Comparison of ENCODE assay signal across 17 cellular contexts in genomic region chr3:29773481-29773880, GRCh38.
DNase-seq lines count a peak whose midpoint lies in the region; FAIRE-seq and TF ChIP-seq lines count a peak whose summit lies in the region.
"Had no signal": no experiment of that assay in that cellular context is flagged by ENCODE, and none has a peak within 500 bp of the region (broad histone marks: within the 10 kb centered on the region; RNA-seq: fewer than 3 reads in every experiment).

No MANE protein-coding gene starts in this region.

- H3K23ac ChIP-seq in H1 (ENCODE audit: insufficient read length) (no peak overlapping the region), trophoblast cell (ENCODE audit: low read length) (no peak overlapping the region)

- no peaks in the 10 kb centered on the region for H3K79me2 ChIP-seq in H1 (ENCODE audit: control insufficient read depth in 1 of 2, insufficient read depth in 2 of 2, low read length in 2 of 2)
- no peaks in the 10 kb centered on the region for H3K79me2 ChIP-seq in trophoblast cell (ENCODE audit: control insufficient read depth, insufficient read depth, low read length, poor library complexity)

- H4K91ac ChIP-seq in H1 (replicated peaks; ENCODE audit: insufficient read length, low read length) (peak overlapping the region; percentile 10), trophoblast cell (ENCODE audit: low read depth, low read length) (no peak overlapping the region)

- H3K4me2 ChIP-seq in H1 (ENCODE audit: insufficient read depth in 1 of 2, low read depth in 2 of 2, low read length in 2 of 2) = no peak overlapping the region
- no peak overlapping the region for H3K4me2 ChIP-seq in trophoblast cell (ENCODE audit: low read length)
- H3K4me2 ChIP-seq: A549 had no signal

- no peak for FAIRE-seq in H1 (lab: Jason Lieb, UNC)
- FAIRE-seq: A549, GM19239, H54 had no signal

- DNase-seq in HEK293T (ENCODE audit: extremely low spot score) (no peak), NCI-H69 (lab: John Stamatoyannopoulos, UW) (peak; percentile 4), H1 (ENCODE audit: low read depth in 1 of 2, low spot score in 2 of 2) (no peak), trophoblast cell (peak; percentile 16 to 22), anterior cingulate cortex (lab: John Stamatoyannopoulos, UW) (no peak), NCI-H128 (lab: John Stamatoyannopoulos, UW; ENCODE audit: unreplicated experiment) (no peak)
- DNase-seq in stimulated activated CD4-positive, alpha-beta T cell treated with anti-CD3 and anti-CD28 coated beads, Interleukin-2, amount 100 ng/mL, for 48 hours = no peak
- DNase-seq: BE2C; CD4-positive, alpha-beta memory T cell; DMS153; DMS79 treated with DMSO at 0.1 percent for 48 hours; EL; GF-D8 had no signal

- H3K4me1 ChIP-seq in H1 (replicated peaks in 1 of 4; ENCODE audit: control insufficient read depth in 3 of 4, insufficient read depth in 4 of 4, low read length in 3 of 4) (peaks cover 0 to 5% (median 2%) of the 10 kb centered on the region in 4 experiments; a peak in 2 of 7 replicates), trophoblast cell (ENCODE audit: control insufficient read depth in 1 of 2, insufficient read depth in 2 of 2, low read length in 2 of 2) (no peaks in the 10 kb centered on the region)
- H3K4me1 ChIP-seq: A549, BE2C had no signal

- no peak overlapping the region for H3K27ac ChIP-seq in H1 (ENCODE audit: low read depth, low read length)
- H3K27ac ChIP-seq in trophoblast cell (ENCODE audit: low read depth, low read length) = no peak overlapping the region
- H3K27ac ChIP-seq: A549, C4-2B had no signal

- H2AFZ ChIP-seq in H1 (ENCODE audit: low read length) = no peak overlapping the region
- H2AFZ ChIP-seq in trophoblast cell (ENCODE audit: insufficient read depth, low read length, poor library complexity) = no peak overlapping the region

- no peak overlapping the region for H3K14ac ChIP-seq in H1 (ENCODE audit: insufficient read length)
- H3K14ac ChIP-seq in trophoblast cell (ENCODE audit: low read length) = no peak overlapping the region

- TF ChIP-seq RAD21 in H1 (IDR thresholded peaks at IDR 0.05 in 1 of 2, conservative IDR thresholded peaks at IDR 0.05 in 1 of 2; ENCODE audit: low read depth in 2 of 2, low read length in 2 of 2) = no peak

- no peak overlapping the region for H2BK20ac ChIP-seq in H1 (ENCODE audit: low read length)

- WGBS in H1 (ENCODE audit: extremely low coverage in 1 of 2, insufficient coverage in 1 of 2, insufficient read length in 1 of 2, insufficient replicate concordance in 2 of 2, low coverage in 1 of 2, low lambda C conversion rate in 2 of 2, missing lambda C conversion rate in 1 of 2), 2 experiments = 92% methylated on average over 4 of the region's 4 CpGs; no CpG with 5 or more reads in 1 of the 2 experiments
- no CpG with 5 or more reads among the region's 4 CpGs for WGBS in trophoblast cell (ENCODE audit: extremely low coverage, insufficient coverage, insufficient read length)

- H4K5ac ChIP-seq in H1 (ENCODE audit: insufficient read length, low read depth, low read length) = no peak overlapping the region

- H2BK12ac ChIP-seq in H1 (ENCODE audit: low read depth, low read length) = no peak overlapping the region
- no peak overlapping the region for H2BK12ac ChIP-seq in trophoblast cell (ENCODE audit: low read length)

- H3K9me3 ChIP-seq in H1 (ENCODE audit: insufficient read depth in 2 of 2, low read depth in 1 of 2, low read length in 1 of 2) (no peaks in the 10 kb centered on the region), trophoblast cell (ENCODE audit: insufficient read depth, low read depth, low read length) (no peaks in the 10 kb centered on the region)
- H3K9me3 ChIP-seq: A549, BE2C had no signal

- CTCF ChIA-PET in HEK293T (lab: Yijun Ruan, JAX) (no interaction called here), H1 (lab: Charles Lee; ENCODE audit: partially characterized antibody) (interaction anchor here (1.3 to 1.8 kb wide), 2 partner anchors 105 to 238 kb away, joined by 3 read pairs; no protein-coding TSS in a partner anchor)

- H3K23me2 ChIP-seq in H1 (ENCODE audit: low read depth, low read length) = no peaks in the 10 kb centered on the region

- H3K27me3 ChIP-seq in H1 (replicated peaks in 1 of 4; ENCODE audit: control insufficient read depth in 3 of 4, extremely low read depth in 1 of 4, insufficient read depth in 3 of 4, low read length in 3 of 4) = no peaks in the 10 kb centered on the region
- H3K27me3 ChIP-seq in trophoblast cell (ENCODE audit: insufficient read depth, low read length) = no peaks in the 10 kb centered on the region
- H3K27me3 ChIP-seq: BE2C had no signal

- no peak overlapping the region for H4K12ac ChIP-seq in trophoblast cell (ENCODE audit: low read depth, low read length)

- H2BK120ac ChIP-seq in H1 (replicated peaks; ENCODE audit: low read depth, low read length) = no peak overlapping the region
- no peak overlapping the region for H2BK120ac ChIP-seq in trophoblast cell (ENCODE audit: insufficient read depth, low read length, poor library complexity)

- TF ChIP-seq CTCF in H1 (IDR thresholded peaks at IDR 0.05; ENCODE audit: control extremely low read depth in 1 of 3, insufficient read depth in 1 of 3, low read depth in 1 of 3, low read length in 3 of 3) = no peak

- no peaks in the 10 kb centered on the region for H3K36me3 ChIP-seq in H1 (ENCODE audit: control insufficient read depth in 2 of 4, insufficient read depth in 4 of 4, low read length in 3 of 4)
- no peaks in the 10 kb centered on the region for H3K36me3 ChIP-seq in trophoblast cell (ENCODE audit: control insufficient read depth in 1 of 2, insufficient read depth in 2 of 2, low read length in 2 of 2)
- H3K36me3 ChIP-seq: BE2C had no signal

- H3K56ac ChIP-seq in H1 (replicated peaks; ENCODE audit: insufficient read length, low read depth, low read length) = no peak overlapping the region

- H3K18ac ChIP-seq in H1 (ENCODE audit: extremely low read depth, low read length) = no peak overlapping the region
- no peak overlapping the region for H3K18ac ChIP-seq in trophoblast cell (ENCODE audit: low read length)

- no peak overlapping the region for H3K4ac ChIP-seq in H1 (replicated peaks; ENCODE audit: insufficient read length, low read depth, low read length)
- no peak overlapping the region for H3K4ac ChIP-seq in trophoblast cell (ENCODE audit: low read depth, low read length)

- H3K9ac ChIP-seq in H1 (replicated peaks in 1 of 4; ENCODE audit: extremely low read depth in 1 of 4, low read depth in 3 of 4, low read length in 3 of 4) (no peak overlapping the region), trophoblast cell (ENCODE audit: low read length) (no peak overlapping the region)

- POLR2A ChIA-PET in HEK293T (lab: Yijun Ruan, JAX) = no interaction called here
- POLR2A ChIA-PET in H1 (lab: Charles Lee; ENCODE audit: partially characterized antibody) = no interaction called here

- no peak overlapping the region for H2BK15ac ChIP-seq in H1 (ENCODE audit: low read length)

- TF ChIP-seq POLR2A in H1 (IDR thresholded peaks at IDR 0.05; ENCODE audit: control extremely low read depth in 1 of 2, low read depth in 2 of 2, low read length in 2 of 2) = no peak

- no peak for TF ChIP-seq EP300 in H1 (IDR thresholded peaks at IDR 0.05; ENCODE audit: borderline replicate concordance in 1 of 2, low read depth in 2 of 2, low read length in 2 of 2)

- no peak overlapping the region for H2AK5ac ChIP-seq in H1 (ENCODE audit: low read depth, low read length)
- H2AK5ac ChIP-seq in trophoblast cell (ENCODE audit: low read length) = no peak overlapping the region

- H4K8ac ChIP-seq in H1 (ENCODE audit: extremely low read depth, insufficient read depth, low read length) (no peak overlapping the region), trophoblast cell (ENCODE audit: low read depth, low read length) (no peak overlapping the region)

- H3K79me1 ChIP-seq in H1 (ENCODE audit: low read depth, low read length) (no peaks in the 10 kb centered on the region), trophoblast cell (ENCODE audit: low read length) (no peaks in the 10 kb centered on the region)

- H3K4me3 ChIP-seq in H1 (ENCODE audit: extremely low read depth in 1 of 4, insufficient read depth in 2 of 4, low read depth in 3 of 4, low read length in 4 of 4) (no peak overlapping the region), trophoblast cell (ENCODE audit: low read depth, low read length) (no peak overlapping the region)
- H3K4me3 ChIP-seq: A549 had no signal

- H2BK5ac ChIP-seq in H1 (ENCODE audit: low read depth, low read length) (no peak overlapping the region), trophoblast cell (ENCODE audit: low read depth, low read length, poor library complexity) (no peak overlapping the region)

- no peaks in the 10 kb centered on the region for H4K20me1 ChIP-seq in H1 (replicated peaks in 1 of 2; ENCODE audit: control insufficient read depth in 1 of 2, insufficient read depth in 2 of 2, low read length in 2 of 2)

TF ChIP-seq in HEK293T, 16 proteins besides CTCF, POLR2A, EP300 and RAD21:
- TF ChIP-seq CTBP1 (IDR thresholded peaks at IDR 0.05; ENCODE audit: borderline replicate concordance) (no peak), PKNOX1 (IDR thresholded peaks at IDR 0.05) (0 out of 2 replicates have a peak, but pooled peaks have one; percentile 27), FOXK2 (IDR thresholded peaks at IDR 0.05) (no peak), ELF4 (IDR thresholded peaks at IDR 0.05) (no peak)
TF ChIP-seq in HEK293T: peak in this region for 1.

TF ChIP-seq in H1, 55 proteins besides CTCF, POLR2A, EP300 and RAD21:
- no peak for TF ChIP-seq RFX5 (IDR thresholded peaks at IDR 0.05; ENCODE audit: borderline replicate concordance, low read depth, low read length)
- no peak for TF ChIP-seq SIN3A (conservative IDR thresholded peaks at IDR 0.05 in 1 of 2, IDR thresholded peaks at IDR 0.05 in 1 of 2; ENCODE audit: low read depth in 1 of 2, low read length in 2 of 2)
- no peak for TF ChIP-seq POU5F1 (IDR thresholded peaks at IDR 0.05; ENCODE audit: low read depth, low read length)
- TF ChIP-seq CBX8 (IDR thresholded peaks at IDR 0.05; ENCODE audit: borderline replicate concordance, low read depth, low read length) = no peak
- no peak for TF ChIP-seq KDM5A (IDR thresholded peaks at IDR 0.05; ENCODE audit: low read length)
- TF ChIP-seq KDM1A (IDR thresholded peaks at IDR 0.05; ENCODE audit: borderline replicate concordance, low read length) = no peak
- no peak for TF ChIP-seq SUZ12 (IDR thresholded peaks at IDR 0.05; ENCODE audit: low read length)
- no peak for TF ChIP-seq USF2 (IDR thresholded peaks at IDR 0.05; ENCODE audit: low read length)
- no peak for TF ChIP-seq MAFK (IDR thresholded peaks at IDR 0.05; ENCODE audit: low read depth, low read length)
- TF ChIP-seq HDAC2 (IDR thresholded peaks at IDR 0.05; ENCODE audit: borderline replicate concordance in 1 of 2, low read depth in 2 of 2, low read length in 2 of 2) = no peak
- no peak for TF ChIP-seq SP4 (IDR thresholded peaks at IDR 0.05; ENCODE audit: low read length)

Comparison
In these comparisons a context has a peak if more than half of its experiments do, and no peak if none do; other contexts are left out.
1. DNase-seq: peak in NCI-H69 (single experiment) and trophoblast cell (2 of 2); none in HEK293T (single experiment), H1 (0 of 2), anterior cingulate cortex (0 of 58), NCI-H128 (single experiment) and stimulated activated CD4-positive, alpha-beta T cell treated with anti-CD3 and anti-CD28 coated beads, Interleukin-2, amount 100 ng/mL, for 48 hours (0 of 2).